In the genomic region with DNA sequence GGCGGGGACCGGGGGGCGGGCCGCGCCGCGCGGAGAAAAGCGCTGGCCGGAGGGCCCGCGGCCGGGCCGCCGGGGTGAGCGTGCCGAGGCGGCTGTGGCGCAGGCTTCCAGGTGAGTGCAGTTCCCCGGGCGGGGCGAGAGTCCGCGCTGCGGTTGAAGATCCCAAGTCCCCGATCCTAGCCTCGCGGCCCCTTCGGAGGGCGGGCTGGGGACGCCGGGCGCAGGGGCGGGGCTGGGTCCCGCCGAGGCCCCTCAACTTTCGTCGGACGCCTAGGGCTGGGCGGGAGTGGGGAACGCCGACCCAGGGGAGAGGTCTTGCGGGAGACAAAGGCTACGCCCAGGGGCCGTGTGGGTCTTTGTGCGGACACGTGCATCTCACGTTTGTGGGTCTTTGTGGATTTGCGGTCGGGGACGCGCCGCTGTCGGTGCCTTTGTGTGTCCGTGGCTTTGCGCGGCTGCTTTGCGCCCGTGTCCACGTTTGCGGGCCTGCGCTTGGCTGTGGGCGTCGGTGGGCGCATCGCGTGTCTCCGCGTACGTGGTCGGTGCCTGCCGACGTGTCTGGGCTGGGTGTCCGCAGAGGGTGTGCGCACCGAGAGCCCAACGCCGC, we compare ENCODE assay signal across 1 cellular context.
TF ChIP-seq lines count a peak whose summit lies in the region.

A gene with protein sequence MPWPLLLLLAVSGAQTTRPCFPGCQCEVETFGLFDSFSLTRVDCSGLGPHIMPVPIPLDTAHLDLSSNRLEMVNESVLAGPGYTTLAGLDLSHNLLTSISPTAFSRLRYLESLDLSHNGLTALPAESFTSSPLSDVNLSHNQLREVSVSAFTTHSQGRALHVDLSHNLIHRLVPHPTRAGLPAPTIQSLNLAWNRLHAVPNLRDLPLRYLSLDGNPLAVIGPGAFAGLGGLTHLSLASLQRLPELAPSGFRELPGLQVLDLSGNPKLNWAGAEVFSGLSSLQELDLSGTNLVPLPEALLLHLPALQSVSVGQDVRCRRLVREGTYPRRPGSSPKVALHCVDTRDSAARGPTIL (plus strand): TSS at position 63 of the 607 bp plus-strand sequence. CDS start 12,261 bp downstream, outside the sequence.

TF ChIP-seq in HepG2, 621 proteins besides CTCF, POLR2A, EP300 and RAD21 (continued from another document and continues in another):
- TF ChIP-seq TRIM24 (CRISPR knock-in tag; IDR thresholded peaks at IDR 0.05) (no peak), SKI (IDR thresholded peaks at IDR 0.05; ENCODE audit: partially characterized antibody) (no peak), SP4 (CRISPR knock-in tag; IDR thresholded peaks at IDR 0.05) (no peak; the same call in 1 of the 2 replicates), ZNF563 (CRISPR knock-in tag; IDR thresholded peaks at IDR 0.05) (peak; percentile 50; the same call in 1 of the 2 replicates), HDAC1 (CRISPR knock-in tag; IDR thresholded peaks at IDR 0.05) (no peak), MEIS2 (CRISPR knock-in tag; IDR thresholded peaks at IDR 0.05) (no peak), MED8 (CRISPR knock-in tag; IDR thresholded peaks at IDR 0.05; ENCODE audit: insufficient replicate concordance) (peak; percentile 52), ZNF33B (CRISPR knock-in tag; IDR thresholded peaks at IDR 0.05) (no peak), PPARG (CRISPR knock-in tag; conservative IDR thresholded peaks at IDR 0.05) (no peak), TP53 (CRISPR knock-in tag; conservative IDR thresholded peaks at IDR 0.05) (no peak), RNF2 (conservative IDR thresholded peaks at IDR 0.05; ENCODE audit: low read depth) (no peak), CHD2 (IDR thresholded peaks at IDR 0.05; ENCODE audit: low read depth, low read length) (no peak), RBM22 (optimal IDR thresholded peaks at IDR 0.05; ENCODE audit: low read length) (peak; percentile 69), ZNF570 (CRISPR knock-in tag; IDR thresholded peaks at IDR 0.05; ENCODE audit: borderline replicate concordance) (no peak), ZSCAN22 (CRISPR knock-in tag; IDR thresholded peaks at IDR 0.05) (no peak), IKZF1 (IDR thresholded peaks at IDR 0.05) (no peak), SAP130 (CRISPR knock-in tag; IDR thresholded peaks at IDR 0.05; ENCODE audit: low read depth) (no peak), ZNF501 (CRISPR knock-in tag; IDR thresholded peaks at IDR 0.05) (peak; percentile 11; the same call in 1 of the 2 replicates), ZNF326 (CRISPR knock-in tag; IDR thresholded peaks at IDR 0.05; ENCODE audit: borderline replicate concordance) (no peak), TBP (CRISPR knock-in tag; IDR thresholded peaks at IDR 0.05) (no peak), GABPA (IDR thresholded peaks at IDR 0.05; ENCODE audit: low read depth, low read length) (no peak), GABPA (CRISPR knock-in tag; IDR thresholded peaks at IDR 0.05; ENCODE audit: low read depth) (no peak), ZNF557 (CRISPR knock-in tag; IDR thresholded peaks at IDR 0.05) (no peak), ATF1 (CRISPR knock-in tag; IDR thresholded peaks at IDR 0.05) (no peak), ZNF335 (CRISPR knock-in tag; IDR thresholded peaks at IDR 0.05) (no peak), PHF20 (CRISPR knock-in tag; IDR thresholded peaks at IDR 0.05) (no peak), ZMAT3 (CRISPR knock-in tag; conservative IDR thresholded peaks at IDR 0.05) (peak; percentile 79), ZNF619 (CRISPR knock-in tag; IDR thresholded peaks at IDR 0.05) (no peak), GPN1 (CRISPR knock-in tag; IDR thresholded peaks at IDR 0.05; ENCODE audit: borderline replicate concordance) (no peak), SALL1 (CRISPR knock-in tag; IDR thresholded peaks at IDR 0.05) (no peak; the same call in none of the 2 replicates), ZSCAN12 (CRISPR knock-in tag; IDR thresholded peaks at IDR 0.05) (no peak), PTBP1 (IDR thresholded peaks at IDR 0.05; ENCODE audit: low read depth, low read length, poor library complexity, severe bottlenecking) (no peak), ZNF776 (CRISPR knock-in tag; IDR thresholded peaks at IDR 0.05) (peak; percentile 75), IRX3 (CRISPR knock-in tag; IDR thresholded peaks at IDR 0.05; ENCODE audit: borderline replicate concordance, low read depth) (no peak)
- TF ChIP-seq, protein P1, sequence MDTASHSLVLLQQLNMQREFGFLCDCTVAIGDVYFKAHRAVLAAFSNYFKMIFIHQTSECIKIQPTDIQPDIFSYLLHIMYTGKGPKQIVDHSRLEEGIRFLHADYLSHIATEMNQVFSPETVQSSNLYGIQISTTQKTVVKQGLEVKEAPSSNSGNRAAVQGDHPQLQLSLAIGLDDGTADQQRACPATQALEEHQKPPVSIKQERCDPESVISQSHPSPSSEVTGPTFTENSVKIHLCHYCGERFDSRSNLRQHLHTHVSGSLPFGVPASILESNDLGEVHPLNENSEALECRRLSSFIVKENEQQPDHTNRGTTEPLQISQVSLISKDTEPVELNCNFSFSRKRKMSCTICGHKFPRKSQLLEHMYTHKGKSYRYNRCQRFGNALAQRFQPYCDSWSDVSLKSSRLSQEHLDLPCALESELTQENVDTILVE (CRISPR knock-in tag; IDR thresholded peaks at IDR 0.05): no peak
- TF ChIP-seq, protein P2, sequence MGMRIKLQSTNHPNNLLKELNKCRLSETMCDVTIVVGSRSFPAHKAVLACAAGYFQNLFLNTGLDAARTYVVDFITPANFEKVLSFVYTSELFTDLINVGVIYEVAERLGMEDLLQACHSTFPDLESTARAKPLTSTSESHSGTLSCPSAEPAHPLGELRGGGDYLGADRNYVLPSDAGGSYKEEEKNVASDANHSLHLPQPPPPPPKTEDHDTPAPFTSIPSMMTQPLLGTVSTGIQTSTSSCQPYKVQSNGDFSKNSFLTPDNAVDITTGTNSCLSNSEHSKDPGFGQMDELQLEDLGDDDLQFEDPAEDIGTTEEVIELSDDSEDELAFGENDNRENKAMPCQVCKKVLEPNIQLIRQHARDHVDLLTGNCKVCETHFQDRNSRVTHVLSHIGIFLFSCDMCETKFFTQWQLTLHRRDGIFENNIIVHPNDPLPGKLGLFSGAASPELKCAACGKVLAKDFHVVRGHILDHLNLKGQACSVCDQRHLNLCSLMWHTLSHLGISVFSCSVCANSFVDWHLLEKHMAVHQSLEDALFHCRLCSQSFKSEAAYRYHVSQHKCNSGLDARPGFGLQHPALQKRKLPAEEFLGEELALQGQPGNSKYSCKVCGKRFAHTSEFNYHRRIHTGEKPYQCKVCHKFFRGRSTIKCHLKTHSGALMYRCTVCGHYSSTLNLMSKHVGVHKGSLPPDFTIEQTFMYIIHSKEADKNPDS (CRISPR knock-in tag; IDR thresholded peaks at IDR 0.05): no peak
- TF ChIP-seq, protein P3, sequence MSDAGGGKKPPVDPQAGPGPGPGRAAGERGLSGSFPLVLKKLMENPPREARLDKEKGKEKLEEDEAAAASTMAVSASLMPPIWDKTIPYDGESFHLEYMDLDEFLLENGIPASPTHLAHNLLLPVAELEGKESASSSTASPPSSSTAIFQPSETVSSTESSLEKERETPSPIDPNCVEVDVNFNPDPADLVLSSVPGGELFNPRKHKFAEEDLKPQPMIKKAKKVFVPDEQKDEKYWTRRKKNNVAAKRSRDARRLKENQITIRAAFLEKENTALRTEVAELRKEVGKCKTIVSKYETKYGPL (CRISPR knock-in tag; IDR thresholded peaks at IDR 0.05): peak; percentile 55; the same call in 1 of the 2 replicates
- TF ChIP-seq, protein P4, sequence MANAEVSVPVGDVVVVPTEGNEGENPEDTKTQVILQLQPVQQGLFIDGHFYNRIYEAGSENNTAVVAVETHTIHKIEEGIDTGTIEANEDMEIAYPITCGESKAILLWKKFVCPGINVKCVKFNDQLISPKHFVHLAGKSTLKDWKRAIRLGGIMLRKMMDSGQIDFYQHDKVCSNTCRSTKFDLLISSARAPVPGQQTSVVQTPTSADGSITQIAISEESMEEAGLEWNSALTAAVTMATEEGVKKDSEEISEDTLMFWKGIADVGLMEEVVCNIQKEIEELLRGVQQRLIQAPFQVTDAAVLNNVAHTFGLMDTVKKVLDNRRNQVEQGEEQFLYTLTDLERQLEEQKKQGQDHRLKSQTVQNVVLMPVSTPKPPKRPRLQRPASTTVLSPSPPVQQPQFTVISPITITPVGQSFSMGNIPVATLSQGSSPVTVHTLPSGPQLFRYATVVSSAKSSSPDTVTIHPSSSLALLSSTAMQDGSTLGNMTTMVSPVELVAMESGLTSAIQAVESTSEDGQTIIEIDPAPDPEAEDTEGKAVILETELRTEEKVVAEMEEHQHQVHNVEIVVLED (CRISPR knock-in tag; IDR thresholded peaks at IDR 0.05; ENCODE audit: borderline replicate concordance): no peak; the same call in 1 of the 2 replicates
- TF ChIP-seq, protein P5, sequence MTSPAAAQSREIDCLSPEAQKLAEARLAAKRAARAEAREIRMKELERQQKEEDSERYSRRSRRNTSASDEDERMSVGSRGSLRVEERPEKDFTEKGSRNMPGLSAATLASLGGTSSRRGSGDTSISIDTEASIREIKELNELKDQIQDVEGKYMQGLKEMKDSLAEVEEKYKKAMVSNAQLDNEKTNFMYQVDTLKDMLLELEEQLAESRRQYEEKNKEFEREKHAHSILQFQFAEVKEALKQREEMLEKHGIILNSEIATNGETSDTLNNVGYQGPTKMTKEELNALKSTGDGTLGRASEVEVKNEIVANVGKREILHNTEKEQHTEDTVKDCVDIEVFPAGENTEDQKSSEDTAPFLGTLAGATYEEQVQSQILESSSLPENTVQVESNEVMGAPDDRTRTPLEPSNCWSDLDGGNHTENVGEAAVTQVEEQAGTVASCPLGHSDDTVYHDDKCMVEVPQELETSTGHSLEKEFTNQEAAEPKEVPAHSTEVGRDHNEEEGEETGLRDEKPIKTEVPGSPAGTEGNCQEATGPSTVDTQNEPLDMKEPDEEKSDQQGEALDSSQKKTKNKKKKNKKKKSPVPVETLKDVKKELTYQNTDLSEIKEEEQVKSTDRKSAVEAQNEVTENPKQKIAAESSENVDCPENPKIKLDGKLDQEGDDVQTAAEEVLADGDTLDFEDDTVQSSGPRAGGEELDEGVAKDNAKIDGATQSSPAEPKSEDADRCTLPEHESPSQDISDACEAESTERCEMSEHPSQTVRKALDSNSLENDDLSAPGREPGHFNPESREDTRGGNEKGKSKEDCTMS (CRISPR knock-in tag; conservative IDR thresholded peaks at IDR 0.05): no peak
- TF ChIP-seq, protein P6, sequence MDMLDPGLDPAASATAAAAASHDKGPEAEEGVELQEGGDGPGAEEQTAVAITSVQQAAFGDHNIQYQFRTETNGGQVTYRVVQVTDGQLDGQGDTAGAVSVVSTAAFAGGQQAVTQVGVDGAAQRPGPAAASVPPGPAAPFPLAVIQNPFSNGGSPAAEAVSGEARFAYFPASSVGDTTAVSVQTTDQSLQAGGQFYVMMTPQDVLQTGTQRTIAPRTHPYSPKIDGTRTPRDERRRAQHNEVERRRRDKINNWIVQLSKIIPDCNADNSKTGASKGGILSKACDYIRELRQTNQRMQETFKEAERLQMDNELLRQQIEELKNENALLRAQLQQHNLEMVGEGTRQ (IDR thresholded peaks at IDR 0.05; ENCODE audit: low read depth, low read length): no peak
- TF ChIP-seq, protein P6 (CRISPR knock-in tag; IDR thresholded peaks at IDR 0.05; ENCODE audit: borderline replicate concordance): no peak
- TF ChIP-seq, protein P7, sequence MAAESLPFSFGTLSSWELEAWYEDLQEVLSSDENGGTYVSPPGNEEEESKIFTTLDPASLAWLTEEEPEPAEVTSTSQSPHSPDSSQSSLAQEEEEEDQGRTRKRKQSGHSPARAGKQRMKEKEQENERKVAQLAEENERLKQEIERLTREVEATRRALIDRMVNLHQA (CRISPR knock-in tag; IDR thresholded peaks at IDR 0.05): no peak
- TF ChIP-seq, protein P8, sequence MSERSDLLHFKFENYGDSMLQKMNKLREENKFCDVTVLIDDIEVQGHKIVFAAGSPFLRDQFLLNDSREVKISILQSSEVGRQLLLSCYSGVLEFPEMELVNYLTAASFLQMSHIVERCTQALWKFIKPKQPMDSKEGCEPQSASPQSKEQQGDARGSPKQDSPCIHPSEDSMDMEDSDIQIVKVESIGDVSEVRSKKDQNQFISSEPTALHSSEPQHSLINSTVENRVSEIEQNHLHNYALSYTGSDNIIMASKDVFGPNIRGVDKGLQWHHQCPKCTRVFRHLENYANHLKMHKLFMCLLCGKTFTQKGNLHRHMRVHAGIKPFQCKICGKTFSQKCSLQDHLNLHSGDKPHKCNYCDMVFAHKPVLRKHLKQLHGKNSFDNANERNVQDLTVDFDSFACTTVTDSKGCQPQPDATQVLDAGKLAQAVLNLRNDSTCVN (CRISPR knock-in tag; IDR thresholded peaks at IDR 0.05; ENCODE audit: borderline replicate concordance): no peak
- TF ChIP-seq, protein P9, sequence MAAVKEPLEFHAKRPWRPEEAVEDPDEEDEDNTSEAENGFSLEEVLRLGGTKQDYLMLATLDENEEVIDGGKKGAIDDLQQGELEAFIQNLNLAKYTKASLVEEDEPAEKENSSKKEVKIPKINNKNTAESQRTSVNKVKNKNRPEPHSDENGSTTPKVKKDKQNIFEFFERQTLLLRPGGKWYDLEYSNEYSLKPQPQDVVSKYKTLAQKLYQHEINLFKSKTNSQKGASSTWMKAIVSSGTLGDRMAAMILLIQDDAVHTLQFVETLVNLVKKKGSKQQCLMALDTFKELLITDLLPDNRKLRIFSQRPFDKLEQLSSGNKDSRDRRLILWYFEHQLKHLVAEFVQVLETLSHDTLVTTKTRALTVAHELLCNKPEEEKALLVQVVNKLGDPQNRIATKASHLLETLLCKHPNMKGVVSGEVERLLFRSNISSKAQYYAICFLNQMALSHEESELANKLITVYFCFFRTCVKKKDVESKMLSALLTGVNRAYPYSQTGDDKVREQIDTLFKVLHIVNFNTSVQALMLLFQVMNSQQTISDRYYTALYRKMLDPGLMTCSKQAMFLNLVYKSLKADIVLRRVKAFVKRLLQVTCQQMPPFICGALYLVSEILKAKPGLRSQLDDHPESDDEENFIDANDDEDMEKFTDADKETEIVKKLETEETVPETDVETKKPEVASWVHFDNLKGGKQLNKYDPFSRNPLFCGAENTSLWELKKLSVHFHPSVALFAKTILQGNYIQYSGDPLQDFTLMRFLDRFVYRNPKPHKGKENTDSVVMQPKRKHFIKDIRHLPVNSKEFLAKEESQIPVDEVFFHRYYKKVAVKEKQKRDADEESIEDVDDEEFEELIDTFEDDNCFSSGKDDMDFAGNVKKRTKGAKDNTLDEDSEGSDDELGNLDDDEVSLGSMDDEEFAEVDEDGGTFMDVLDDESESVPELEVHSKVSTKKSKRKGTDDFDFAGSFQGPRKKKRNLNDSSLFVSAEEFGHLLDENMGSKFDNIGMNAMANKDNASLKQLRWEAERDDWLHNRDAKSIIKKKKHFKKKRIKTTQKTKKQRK (IDR thresholded peaks at IDR 0.05; ENCODE audit: low read length): no peak
- TF ChIP-seq, protein P10, sequence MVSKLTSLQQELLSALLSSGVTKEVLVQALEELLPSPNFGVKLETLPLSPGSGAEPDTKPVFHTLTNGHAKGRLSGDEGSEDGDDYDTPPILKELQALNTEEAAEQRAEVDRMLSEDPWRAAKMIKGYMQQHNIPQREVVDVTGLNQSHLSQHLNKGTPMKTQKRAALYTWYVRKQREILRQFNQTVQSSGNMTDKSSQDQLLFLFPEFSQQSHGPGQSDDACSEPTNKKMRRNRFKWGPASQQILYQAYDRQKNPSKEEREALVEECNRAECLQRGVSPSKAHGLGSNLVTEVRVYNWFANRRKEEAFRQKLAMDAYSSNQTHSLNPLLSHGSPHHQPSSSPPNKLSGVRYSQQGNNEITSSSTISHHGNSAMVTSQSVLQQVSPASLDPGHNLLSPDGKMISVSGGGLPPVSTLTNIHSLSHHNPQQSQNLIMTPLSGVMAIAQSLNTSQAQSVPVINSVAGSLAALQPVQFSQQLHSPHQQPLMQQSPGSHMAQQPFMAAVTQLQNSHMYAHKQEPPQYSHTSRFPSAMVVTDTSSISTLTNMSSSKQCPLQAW (CRISPR knock-in tag; IDR thresholded peaks at IDR 0.05): no peak
